ENCODE assay signal across 20 cellular contexts in the genomic region with DNA sequence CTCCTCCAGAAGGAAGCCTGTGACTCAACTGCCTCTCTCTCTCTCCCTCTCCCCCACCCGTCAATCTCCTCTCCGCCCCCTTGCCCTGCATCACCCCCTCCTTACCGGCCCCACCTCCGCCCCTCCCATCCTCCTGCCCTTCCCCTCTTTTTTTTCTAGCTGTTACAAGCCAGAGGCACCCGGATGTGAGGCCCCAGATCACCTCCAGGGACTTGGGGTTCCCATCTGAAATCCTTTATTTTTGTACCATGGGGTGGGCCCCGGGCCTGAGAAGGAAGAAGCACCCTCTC. TPM values are rescaled to one million over a fixed set of nuclear protein-coding genes. Genes with fewer than 3 reads are reported as not detected.
A peak's percentile ranks its signal among the peaks of the same experiment; 100 is the strongest.
DNase-seq lines count a peak whose midpoint lies in the region; ATAC-seq and TF ChIP-seq lines count a peak whose summit lies in the region.
"Had no signal": no experiment of that assay in that cellular context is flagged by ENCODE, and none has a peak within 500 bp of the region (broad histone marks: within the 10 kb centered on the region; RNA-seq: fewer than 3 reads in every experiment).

No MANE protein-coding gene starts in this region.

- intact Hi-C loops in activated naive CD4-positive, alpha-beta T cell treated with anti-CD3 and anti-CD28 coated beads for 36 hours (cut with micrococcal nuclease): no loop called here

- H2AFZ ChIP-seq in GM23338: no peak overlapping the region

- peaks cover 25% of the 10 kb centered on the region for H3K4me1 Mint-ChIP-seq in activated naive CD4-positive, alpha-beta T cell treated with anti-CD3 and anti-CD28 coated beads for 36 hours (ENCODE audit: low read depth)
- H3K4me1 Mint-ChIP-seq in activated naive CD4-positive, alpha-beta T cell treated with anti-CD3 and anti-CD28 coated beads, Interleukin-2, amount 10 ng/mL, durations not matched to agents 7 days and 5 days: peaks cover 11% of the 10 kb centered on the region
- H3K4me1 Mint-ChIP-seq in GM23338: peaks cover 31% of the 10 kb centered on the region

- no peak overlapping the region for H3K4me3 Mint-ChIP-seq in activated naive CD4-positive, alpha-beta T cell treated with anti-CD3 and anti-CD28 coated beads for 36 hours
- H3K4me3 Mint-ChIP-seq in activated naive CD4-positive, alpha-beta T cell treated with anti-CD3 and anti-CD28 coated beads, Interleukin-2, amount 10 ng/mL, durations not matched to agents 7 days and 5 days: no peak overlapping the region
- H3K4me3 Mint-ChIP-seq in GM23338: no peak overlapping the region

- no peaks in the 10 kb centered on the region for H3K9me2 ChIP-seq in GM23338 (ENCODE audit: insufficient read depth)

- no peaks in the 10 kb centered on the region for H3K79me2 ChIP-seq in GM23338 (replicated peaks; ENCODE audit: insufficient read depth)

- H3F3A ChIP-seq in GM23338 (replicated peaks; ENCODE audit: low read depth): no peaks in the 10 kb centered on the region

- ATAC-seq in GM23338 (peak; percentile 16), GM21576 (IDR thresholded peaks at IDR 0.05; ENCODE audit: unreplicated experiment) (no peak), HG03159 (IDR thresholded peaks at IDR 0.05; ENCODE audit: unreplicated experiment) (no peak)
- ATAC-seq: GM12878 had no signal

- peaks cover 17% of the 10 kb centered on the region; the same call in 1 of the 2 replicates for H3K4me1 ChIP-seq in GM23338 (ENCODE audit: insufficient read depth)
- H3K4me1 ChIP-seq: HAP-1 had no signal

- H3K36me3 ChIP-seq in GM23338 (ENCODE audit: insufficient read depth): no peaks in the 10 kb centered on the region; the same call in 1 of the 2 replicates
- H3K36me3 ChIP-seq: HAP-1 had no signal

- no peak overlapping the region for H3K27ac Mint-ChIP-seq in activated naive CD4-positive, alpha-beta T cell treated with anti-CD3 and anti-CD28 coated beads for 36 hours
- H3K27ac Mint-ChIP-seq in activated naive CD4-positive, alpha-beta T cell treated with anti-CD3 and anti-CD28 coated beads, Interleukin-2, amount 10 ng/mL, durations not matched to agents 7 days and 5 days: no peak overlapping the region
- no peak overlapping the region for H3K27ac Mint-ChIP-seq in GM23338

- peaks cover 2% of the 10 kb centered on the region for H3K36me3 Mint-ChIP-seq in activated naive CD4-positive, alpha-beta T cell treated with anti-CD3 and anti-CD28 coated beads for 36 hours (ENCODE audit: low read depth)
- no peaks in the 10 kb centered on the region for H3K36me3 Mint-ChIP-seq in activated naive CD4-positive, alpha-beta T cell treated with anti-CD3 and anti-CD28 coated beads, Interleukin-2, amount 10 ng/mL, durations not matched to agents 7 days and 5 days
- peaks cover 7% of the 10 kb centered on the region for H3K36me3 Mint-ChIP-seq in GM23338 (ENCODE audit: low read depth)

- H3K27ac ChIP-seq in GM23338 (ENCODE audit: low read depth): no peak overlapping the region
- H3K27ac ChIP-seq in caudate nucleus (ENCODE audit: low read depth, low read length): peak overlapping the region; percentile 36

- no peak for TF ChIP-seq CTCF in GM23338 (conservative IDR thresholded peaks at IDR 0.05; ENCODE audit: low read depth in 2 of 2)

- no peaks in the 10 kb centered on the region for H3K9me3 Mint-ChIP-seq in activated naive CD4-positive, alpha-beta T cell treated with anti-CD3 and anti-CD28 coated beads for 36 hours
- no peaks in the 10 kb centered on the region for H3K9me3 Mint-ChIP-seq in activated naive CD4-positive, alpha-beta T cell treated with anti-CD3 and anti-CD28 coated beads, Interleukin-2, amount 10 ng/mL, durations not matched to agents 7 days and 5 days
- H3K9me3 Mint-ChIP-seq in GM23338: no peaks in the 10 kb centered on the region
- H3K9me3 Mint-ChIP-seq: CD4-positive, CD25-positive, alpha-beta regulatory T cell had no signal

- H3K27me3 ChIP-seq in GM23338 (ENCODE audit: insufficient read depth): peaks cover 9% of the 10 kb centered on the region

- peak; percentile 18 for DNase-seq in activated naive CD4-positive, alpha-beta T cell treated with anti-CD3 and anti-CD28 coated beads for 36 hours
- DNase-seq in activated naive CD4-positive, alpha-beta T cell treated with anti-CD3 and anti-CD28 coated beads, Interleukin-2, amount 10 ng/mL, durations not matched to agents 7 days and 5 days: no peak
- DNase-seq in GM23338 (ENCODE audit: low spot score) (no peak), caudate nucleus (lab: John Stamatoyannopoulos, UW) (peak in 33 of 61 donors; percentile 31 to 84 (median 61)), putamen (ENCODE audit: low spot score) (peak; percentile 74), MV-4-11 (lab: John Stamatoyannopoulos, UW) (no peak)
- DNase-seq: CD4-positive, CD25-positive, alpha-beta regulatory T cell; DMS 273 treated with DMSO at 0.1 percent for 48 hours; DMS79 treated with DMSO at 0.1 percent for 48 hours; KG1; NCI-H1092 treated with DMSO at 0.1 percent for 48 hours; NCI-H1436 treated with DMSO at 0.1 percent for 48 hours; NCI-H2029; NCI-H524 treated with DMSO at 0.1 percent for 48 hours; OCI-M1; SHP77 had no signal

- CTCF ChIA-PET in activated naive CD4-positive, alpha-beta T cell treated with anti-CD3 and anti-CD28 coated beads for 36 hours (lab: Charles Lee): no interaction called here
- CTCF ChIA-PET in activated naive CD4-positive, alpha-beta T cell treated with anti-CD3 and anti-CD28 coated beads, Interleukin-2, amount 10 ng/mL, durations not matched to agents 7 days and 5 days (lab: Charles Lee): no interaction called here

- peaks cover 3% of the 10 kb centered on the region for H3K27me3 Mint-ChIP-seq in activated naive CD4-positive, alpha-beta T cell treated with anti-CD3 and anti-CD28 coated beads for 36 hours (ENCODE audit: low read depth)
- peaks cover 6% of the 10 kb centered on the region for H3K27me3 Mint-ChIP-seq in activated naive CD4-positive, alpha-beta T cell treated with anti-CD3 and anti-CD28 coated beads, Interleukin-2, amount 10 ng/mL, durations not matched to agents 7 days and 5 days
- peaks cover 15% of the 10 kb centered on the region for H3K27me3 Mint-ChIP-seq in GM23338 (ENCODE audit: insufficient read depth, low read depth, poor library complexity)
- H3K27me3 Mint-ChIP-seq: CD4-positive, CD25-positive, alpha-beta regulatory T cell had no signal

- no peak overlapping the region for H3K4me3 ChIP-seq in GM23338
- H3K4me3 ChIP-seq: GM12878, HAP-1 had no signal

- H4K20me1 ChIP-seq in GM23338 (replicated peaks; ENCODE audit: insufficient read depth): 0 out of 2 replicates have a peak, but pooled peaks cover 4% of the 10 kb centered on the region

- peak overlapping the region; percentile 62; the same call in 1 of the 2 replicates for H3K4me2 ChIP-seq in GM23338

TF ChIP-seq in GM23338, 12 proteins besides CTCF, POLR2A, EP300 and RAD21 (continues in another document):
- no peak for TF ChIP-seq ZNF331 (CRISPR knock-in tag; IDR thresholded peaks at IDR 0.05; ENCODE audit: low read depth)
- no peak for TF ChIP-seq POLR2AphosphoS5 (IDR thresholded peaks at IDR 0.05; ENCODE audit: low read depth)
- no peak for TF ChIP-seq STAT1 (IDR thresholded peaks at IDR 0.05; ENCODE audit: unreplicated experiment)
- no peak for TF ChIP-seq CREB1 (CRISPR knock-in tag; IDR thresholded peaks at IDR 0.05; ENCODE audit: low read depth)

RNA-seq across cellular contexts. Expression of a gene that starts 10.8 kb away (rescaled TPM):
- 10 to 100 TPM; 22.6 to 23.1 TPM for total RNA-seq in activated naive CD4-positive, alpha-beta T cell treated with anti-CD3 and anti-CD28 coated beads for 36 hours
- total RNA-seq in GM23338 (2014; rRNA removed; shearing (Covaris generic)): 26.9 and 35.0 TPM in 2 replicates
- 21.2 and 25.1 TPM in 2 replicates for polyA plus RNA-seq in GM23338 (2016; fragmentation: Nextera tagmentation; extraction: Ambion mirVana)

RNA-seq across cellular contexts. Expression of a gene that starts 42.8 kb away (rescaled TPM):
- 1 to 10 TPM; 2.8 to 2.9 TPM for total RNA-seq in activated naive CD4-positive, alpha-beta T cell treated with anti-CD3 and anti-CD28 coated beads for 36 hours
- total RNA-seq in GM23338 (2014; rRNA removed; shearing (Covaris generic)): 121 and 158 TPM in 2 replicates
- polyA plus RNA-seq in GM23338 (2016; fragmentation: Nextera tagmentation; extraction: Ambion mirVana): 85.5 and 86.2 TPM in 2 replicates

RNA-seq across cellular contexts. Expression of a gene that starts 43.1 kb away (rescaled TPM):
- under 1 TPM; 0.38 to 0.44 TPM for total RNA-seq in activated naive CD4-positive, alpha-beta T cell treated with anti-CD3 and anti-CD28 coated beads for 36 hours
- 32.4 and 32.7 TPM in 2 replicates for total RNA-seq in GM23338 (2014; rRNA removed; shearing (Covaris generic))
- 14.6 and 16.3 TPM in 2 replicates for polyA plus RNA-seq in GM23338 (2016; fragmentation: Nextera tagmentation; extraction: Ambion mirVana)
- total RNA-seq: CD4-positive, CD25-positive, alpha-beta regulatory T cell had no signal

RNA-seq across cellular contexts. Expression of a gene that starts 47.2 kb away (rescaled TPM):
- total RNA-seq in activated naive CD4-positive, alpha-beta T cell treated with anti-CD3 and anti-CD28 coated beads for 36 hours: 10 to 100 TPM; 10.7 to 10.9 TPM
- not detected in 2 replicates for total RNA-seq in GM23338 (2014; rRNA removed; shearing (Covaris generic))
- polyA plus RNA-seq in GM23338 (2016; fragmentation: Nextera tagmentation; extraction: Ambion mirVana): 0.07 and 0.13 TPM in 2 replicates

Comparison
In these comparisons a context has a peak if more than half of its experiments do, and no peak if none do; other contexts are left out.
1. DNase-seq: peak in activated naive CD4-positive, alpha-beta T cell treated with anti-CD3 and anti-CD28 coated beads for 36 hours (single experiment), caudate nucleus (33 of 61) and putamen (single experiment); none in activated naive CD4-positive, alpha-beta T cell treated with anti-CD3 and anti-CD28 coated beads, Interleukin-2, amount 10 ng/mL, durations not matched to agents 7 days and 5 days (single experiment), GM23338 (single experiment) and MV-4-11 (single experiment).
2. RNA of a gene that starts 42.8 kb away (total RNA-seq): 121 to 158 TPM in GM23338; 2.8 to 2.9 TPM in activated naive CD4-positive, alpha-beta T cell treated with anti-CD3 and anti-CD28 coated beads for 36 hours; every median in the first group is over 10 times any median in the second.
3. RNA of a gene that starts 43.1 kb away (total RNA-seq): 32.4 to 32.7 TPM in GM23338; 0.38 to 0.44 TPM in activated naive CD4-positive, alpha-beta T cell treated with anti-CD3 and anti-CD28 coated beads for 36 hours; every median in the first group is over 10 times any median in the second.